In genomic region chr6:137010138-137010718, GRCh38 we compare ENCODE assay signal across 1 cellular context.
TF ChIP-seq lines count a peak whose summit lies in the region.

No MANE protein-coding gene starts in this region.

TF ChIP-seq in K562, 482 proteins besides CTCF, POLR2A, EP300 and RAD21:
- peak; percentile 53 for TF ChIP-seq NR2C1 (IDR thresholded peaks at IDR 0.05)
- peak; percentile 67 for TF ChIP-seq NR2C1 (tag; IDR thresholded peaks at IDR 0.05)
- TF ChIP-seq PATZ1 (CRISPR knock-in tag; IDR thresholded peaks at IDR 0.05; ENCODE audit: borderline replicate concordance): no peak
- TF ChIP-seq PRMT5 (CRISPR knock-in tag; IDR thresholded peaks at IDR 0.05): no peak
- no peak for TF ChIP-seq ZNF121 (CRISPR knock-in tag; conservative IDR thresholded peaks at IDR 0.05)
- no peak for TF ChIP-seq REST (CRISPR knock-in tag; IDR thresholded peaks at IDR 0.05; ENCODE audit: low read depth)
- no peak for TF ChIP-seq FOXK2 (conservative IDR thresholded peaks at IDR 0.05 in 1 of 2, IDR thresholded peaks at IDR 0.05 in 1 of 2; ENCODE audit: low read depth in 2 of 2)
- no peak for TF ChIP-seq ESRRB (CRISPR knock-in tag; IDR thresholded peaks at IDR 0.05; ENCODE audit: borderline replicate concordance)
- no peak for TF ChIP-seq NR2C2 (CRISPR knock-in tag; IDR thresholded peaks at IDR 0.05)
- peak; percentile 56 for TF ChIP-seq NR2C2 (tag; IDR thresholded peaks at IDR 0.05)
- TF ChIP-seq NONO (IDR thresholded peaks at IDR 0.05; ENCODE audit: low read depth in 2 of 2, low read length in 1 of 2): no peak
- TF ChIP-seq PHF20 (IDR thresholded peaks at IDR 0.05; ENCODE audit: partially characterized antibody): no peak
- TF ChIP-seq, protein P1, sequence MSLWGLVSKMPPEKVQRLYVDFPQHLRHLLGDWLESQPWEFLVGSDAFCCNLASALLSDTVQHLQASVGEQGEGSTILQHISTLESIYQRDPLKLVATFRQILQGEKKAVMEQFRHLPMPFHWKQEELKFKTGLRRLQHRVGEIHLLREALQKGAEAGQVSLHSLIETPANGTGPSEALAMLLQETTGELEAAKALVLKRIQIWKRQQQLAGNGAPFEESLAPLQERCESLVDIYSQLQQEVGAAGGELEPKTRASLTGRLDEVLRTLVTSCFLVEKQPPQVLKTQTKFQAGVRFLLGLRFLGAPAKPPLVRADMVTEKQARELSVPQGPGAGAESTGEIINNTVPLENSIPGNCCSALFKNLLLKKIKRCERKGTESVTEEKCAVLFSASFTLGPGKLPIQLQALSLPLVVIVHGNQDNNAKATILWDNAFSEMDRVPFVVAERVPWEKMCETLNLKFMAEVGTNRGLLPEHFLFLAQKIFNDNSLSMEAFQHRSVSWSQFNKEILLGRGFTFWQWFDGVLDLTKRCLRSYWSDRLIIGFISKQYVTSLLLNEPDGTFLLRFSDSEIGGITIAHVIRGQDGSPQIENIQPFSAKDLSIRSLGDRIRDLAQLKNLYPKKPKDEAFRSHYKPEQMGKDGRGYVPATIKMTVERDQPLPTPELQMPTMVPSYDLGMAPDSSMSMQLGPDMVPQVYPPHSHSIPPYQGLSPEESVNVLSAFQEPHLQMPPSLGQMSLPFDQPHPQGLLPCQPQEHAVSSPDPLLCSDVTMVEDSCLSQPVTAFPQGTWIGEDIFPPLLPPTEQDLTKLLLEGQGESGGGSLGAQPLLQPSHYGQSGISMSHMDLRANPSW (CRISPR knock-in tag; IDR thresholded peaks at IDR 0.05): no peak
- TF ChIP-seq MTA3 (IDR thresholded peaks at IDR 0.05; ENCODE audit: borderline replicate concordance): no peak
- no peak for TF ChIP-seq DIDO1 (tag; IDR thresholded peaks at IDR 0.05; ENCODE audit: low read depth)
- TF ChIP-seq ZBTB40 (IDR thresholded peaks at IDR 0.05): peak; percentile 77
- no peak for TF ChIP-seq ZBTB40 (CRISPR knock-in tag; IDR thresholded peaks at IDR 0.05)
- TF ChIP-seq BCOR (IDR thresholded peaks at IDR 0.05): no peak
- TF ChIP-seq MBD2 (IDR thresholded peaks at IDR 0.05; ENCODE audit: borderline replicate concordance, low read depth): no peak
- TF ChIP-seq E2F6 (IDR thresholded peaks at IDR 0.05; ENCODE audit: borderline replicate concordance in 1 of 2, extremely low read depth in 1 of 2, insufficient read depth in 1 of 2, insufficient read length in 1 of 2, low read depth in 1 of 2, low read length in 1 of 2, poor library complexity in 1 of 2, severe bottlenecking in 1 of 2): no peak
- no peak for TF ChIP-seq ZNF445 (CRISPR knock-in tag; IDR thresholded peaks at IDR 0.05; ENCODE audit: low read depth)
- TF ChIP-seq FOSL1 (tag; conservative IDR thresholded peaks at IDR 0.05): no peak
- peak; percentile 15; the same call in 1 of the 2 replicates for TF ChIP-seq ATF3 (IDR thresholded peaks at IDR 0.05)
- no peak for TF ChIP-seq ATF3 (CRISPR knock-in tag; conservative IDR thresholded peaks at IDR 0.05)
- TF ChIP-seq PREB (CRISPR knock-in tag; IDR thresholded peaks at IDR 0.05): no peak
- TF ChIP-seq TAF9B (IDR thresholded peaks at IDR 0.05; ENCODE audit: partially characterized antibody): no peak
- TF ChIP-seq, protein P2, sequence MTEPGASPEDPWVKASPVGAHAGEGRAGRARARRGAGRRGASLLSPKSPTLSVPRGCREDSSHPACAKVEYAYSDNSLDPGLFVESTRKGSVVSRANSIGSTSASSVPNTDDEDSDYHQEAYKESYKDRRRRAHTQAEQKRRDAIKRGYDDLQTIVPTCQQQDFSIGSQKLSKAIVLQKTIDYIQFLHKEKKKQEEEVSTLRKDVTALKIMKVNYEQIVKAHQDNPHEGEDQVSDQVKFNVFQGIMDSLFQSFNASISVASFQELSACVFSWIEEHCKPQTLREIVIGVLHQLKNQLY (CRISPR knock-in tag; conservative IDR thresholded peaks at IDR 0.05): no peak
- TF ChIP-seq RAD51 (IDR thresholded peaks at IDR 0.05; ENCODE audit: borderline replicate concordance, low read depth): no peak
- no peak for TF ChIP-seq BDP1 (IDR thresholded peaks at IDR 0.05; ENCODE audit: insufficient read depth, insufficient read length)
- no peak for TF ChIP-seq ZC3H8 (IDR thresholded peaks at IDR 0.05)
- TF ChIP-seq MAZ (CRISPR knock-in tag; conservative IDR thresholded peaks at IDR 0.05 in 1 of 2, IDR thresholded peaks at IDR 0.05 in 1 of 2): no peak
- no peak for TF ChIP-seq ZNF778 (CRISPR knock-in tag; IDR thresholded peaks at IDR 0.05)
- no peak for TF ChIP-seq SMARCE1 (IDR thresholded peaks at IDR 0.05)
- TF ChIP-seq BMI1 (IDR thresholded peaks at IDR 0.05; ENCODE audit: low read length): no peak
- TF ChIP-seq COPS2 (conservative IDR thresholded peaks at IDR 0.05): no peak
- no peak for TF ChIP-seq TFAM (CRISPR knock-in tag; conservative IDR thresholded peaks at IDR 0.05)
- no peak for TF ChIP-seq PCBP1 (IDR thresholded peaks at IDR 0.05; ENCODE audit: low read depth, low read length, poor library complexity, severe bottlenecking)
- TF ChIP-seq GTF2E2 (tag; IDR thresholded peaks at IDR 0.05): no peak
- TF ChIP-seq, protein P3, sequence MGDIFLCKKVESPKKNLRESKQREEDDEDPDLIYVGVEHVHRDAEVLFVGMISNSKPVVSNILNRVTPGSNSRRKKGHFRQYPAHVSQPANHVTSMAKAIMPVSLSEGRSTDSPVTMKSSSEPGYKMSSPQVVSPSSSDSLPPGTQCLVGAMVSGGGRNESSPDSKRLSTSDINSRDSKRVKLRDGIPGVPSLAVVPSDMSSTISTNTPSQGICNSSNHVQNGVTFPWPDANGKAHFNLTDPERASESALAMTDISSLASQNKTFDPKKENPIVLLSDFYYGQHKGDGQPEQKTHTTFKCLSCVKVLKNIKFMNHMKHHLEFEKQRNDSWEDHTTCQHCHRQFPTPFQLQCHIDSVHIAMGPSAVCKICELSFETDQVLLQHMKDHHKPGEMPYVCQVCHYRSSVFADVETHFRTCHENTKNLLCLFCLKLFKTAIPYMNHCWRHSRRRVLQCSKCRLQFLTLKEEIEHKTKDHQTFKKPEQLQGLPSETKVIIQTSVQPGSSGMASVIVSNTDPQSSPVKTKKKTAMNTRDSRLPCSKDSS (IDR thresholded peaks at IDR 0.05; ENCODE audit: low read depth, partially characterized antibody): no peak
- no peak for TF ChIP-seq HNRNPK (IDR thresholded peaks at IDR 0.05; ENCODE audit: low read depth, low read length, poor library complexity, severe bottlenecking)
